In the genomic region with DNA sequence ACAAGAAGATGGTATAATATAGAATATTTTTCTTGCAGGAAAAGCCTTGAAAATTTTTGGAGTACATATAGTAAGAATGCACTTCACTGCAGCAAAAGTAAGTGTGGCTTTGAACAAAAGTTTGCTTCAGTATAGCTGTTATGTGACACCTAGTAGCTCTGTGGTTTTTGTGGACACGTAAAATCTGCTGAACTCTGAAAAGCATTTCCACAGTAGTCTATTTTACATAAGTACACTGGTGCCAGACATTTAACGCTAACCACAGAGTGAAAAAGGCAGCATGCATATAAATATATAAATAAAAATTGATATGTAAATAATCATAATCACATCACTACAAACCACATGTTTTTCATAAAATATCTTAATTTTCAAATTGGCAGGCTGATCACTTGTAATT, we compare ENCODE assay signal across 9 cellular contexts. TPM values are rescaled to one million over a fixed set of nuclear protein-coding genes. Genes with fewer than 3 reads are reported as not detected.
A peak's percentile ranks its signal among the peaks of the same experiment; 100 is the strongest.
DNase-seq lines count a peak whose midpoint lies in the region; ATAC-seq and TF ChIP-seq lines count a peak whose summit lies in the region.
"Had no signal": no experiment of that assay in that cellular context is flagged by ENCODE, and none has a peak within 500 bp of the region (broad histone marks: within the 10 kb centered on the region; RNA-seq: fewer than 3 reads in every experiment).

No MANE protein-coding gene starts in this region.

- H3K9me3 Mint-ChIP-seq in activated CD4-positive, alpha-beta memory T cell treated with anti-CD3 and anti-CD28 coated beads, Interleukin-2, amount 10 ng/mL, durations not matched to agents 7 days and 5 days, result peaks cover 10% of the 10 kb centered on the region
- no peaks in the 10 kb centered on the region for H3K9me3 Mint-ChIP-seq in activated CD4-positive, alpha-beta memory T cell treated with anti-CD3 and anti-CD28 coated beads for 36 hours
- H3K9me3 Mint-ChIP-seq in stimulated activated naive B cell treated with anti-CD40 and anti-IgM and Interleukin-4, amounts not matched to agents 10 μg/mL and 1 μg/mL and 100 μg/mL, for 72 hours, result peaks cover 3 to 4% of the 10 kb centered on the region in 2 donors
- no peaks in the 10 kb centered on the region for H3K9me3 Mint-ChIP-seq in activated T-cell treated with anti-CD3 and anti-CD28 coated beads, Interleukin-2, amount 50 U/mL, for 24 hours

- no peak overlapping the region for H3K9ac ChIP-seq in KMS-11

- H3K79me2 ChIP-seq in KMS-11 (ENCODE audit: insufficient read depth, low read depth), result no peaks in the 10 kb centered on the region

- no peaks in the 10 kb centered on the region for H4K20me1 ChIP-seq in KMS-11 (ENCODE audit: insufficient read depth)

- CTCF ChIA-PET in activated CD4-positive, alpha-beta memory T cell treated with anti-CD3 and anti-CD28 coated beads, Interleukin-2, amount 10 ng/mL, durations not matched to agents 7 days and 5 days (lab: Charles Lee), result interaction anchor here (1.3 to 3.3 kb wide), 6 partner anchors 10 to 94 kb away, joined by 3 to 12 read pairs (median 4); no protein-coding TSS in a partner anchor
- CTCF ChIA-PET in activated CD4-positive, alpha-beta memory T cell treated with anti-CD3 and anti-CD28 coated beads for 36 hours (lab: Charles Lee), result interaction anchor here (1.4 kb wide), 1 partner anchor 8 kb away, joined by 6 read pairs; no protein-coding TSS in a partner anchor

- H2AFZ ChIP-seq in KMS-11 (ENCODE audit: low read depth), result no peak overlapping the region

- POLR2A ChIA-PET in activated CD4-positive, alpha-beta memory T cell treated with anti-CD3 and anti-CD28 coated beads, Interleukin-2, amount 10 ng/mL, durations not matched to agents 7 days and 5 days (lab: Charles Lee), result interaction anchor here (0.9 to 3.5 kb wide), 5 partner anchors 11 to 131 kb away, joined by 3 to 17 read pairs (median 5); a partner anchor contains a TSS
- POLR2A ChIA-PET in activated CD4-positive, alpha-beta memory T cell treated with anti-CD3 and anti-CD28 coated beads for 36 hours (lab: Charles Lee), result no interaction called here

- H3K4me3 ChIP-seq in KMS-11 (IDR thresholded peaks at IDR 0.05; ENCODE audit: insufficient read depth, low read depth, low read length), result no peak overlapping the region

- H3K4me1 Mint-ChIP-seq in activated CD4-positive, alpha-beta memory T cell treated with anti-CD3 and anti-CD28 coated beads, Interleukin-2, amount 10 ng/mL, durations not matched to agents 7 days and 5 days, result peaks cover 32% of the 10 kb centered on the region
- peaks cover 10% of the 10 kb centered on the region for H3K4me1 Mint-ChIP-seq in activated CD4-positive, alpha-beta memory T cell treated with anti-CD3 and anti-CD28 coated beads for 36 hours (ENCODE audit: low read depth)
- peaks cover 0 to 2% of the 10 kb centered on the region in 2 donors for H3K4me1 Mint-ChIP-seq in stimulated activated naive B cell treated with anti-CD40 and anti-IgM and Interleukin-4, amounts not matched to agents 10 μg/mL and 1 μg/mL and 100 μg/mL, for 72 hours
- H3K4me1 Mint-ChIP-seq in activated T-cell treated with anti-CD3 and anti-CD28 coated beads, Interleukin-2, amount 50 U/mL, for 24 hours (ENCODE audit: low read depth), result peaks cover 7% of the 10 kb centered on the region

- no peak overlapping the region for H3K27ac Mint-ChIP-seq in activated CD4-positive, alpha-beta memory T cell treated with anti-CD3 and anti-CD28 coated beads, Interleukin-2, amount 10 ng/mL, durations not matched to agents 7 days and 5 days
- H3K27ac Mint-ChIP-seq in activated CD4-positive, alpha-beta memory T cell treated with anti-CD3 and anti-CD28 coated beads for 36 hours, result no peak overlapping the region
- H3K27ac Mint-ChIP-seq in stimulated activated naive B cell treated with anti-CD40 and anti-IgM and Interleukin-4, amounts not matched to agents 10 μg/mL and 1 μg/mL and 100 μg/mL, for 72 hours, result no peak overlapping the region
- no peak overlapping the region for H3K27ac Mint-ChIP-seq in activated T-cell treated with anti-CD3 and anti-CD28 coated beads, Interleukin-2, amount 50 U/mL, for 24 hours

- TF ChIP-seq CTCF in KMS-11 (conservative IDR thresholded peaks at IDR 0.05; ENCODE audit: low read depth, low read length), result no peak

- H3K27me3 Mint-ChIP-seq in activated CD4-positive, alpha-beta memory T cell treated with anti-CD3 and anti-CD28 coated beads, Interleukin-2, amount 10 ng/mL, durations not matched to agents 7 days and 5 days, result peaks cover 4% of the 10 kb centered on the region
- peaks cover 4% of the 10 kb centered on the region for H3K27me3 Mint-ChIP-seq in activated CD4-positive, alpha-beta memory T cell treated with anti-CD3 and anti-CD28 coated beads for 36 hours
- H3K27me3 Mint-ChIP-seq in stimulated activated naive B cell treated with anti-CD40 and anti-IgM and Interleukin-4, amounts not matched to agents 10 μg/mL and 1 μg/mL and 100 μg/mL, for 72 hours, result peaks cover 0 to 10% of the 10 kb centered on the region in 2 donors
- H3K27me3 Mint-ChIP-seq in activated T-cell treated with anti-CD3 and anti-CD28 coated beads, Interleukin-2, amount 50 U/mL, for 24 hours, result no peaks in the 10 kb centered on the region

- peak overlapping the region; percentile 30; the same call in 1 of the 2 replicates for H3K27ac ChIP-seq in KMS-11
- H3K27ac ChIP-seq: neutrophil had no signal

- H3K27me3 ChIP-seq in KMS-11 (ENCODE audit: insufficient read depth, low read depth), result no peaks in the 10 kb centered on the region
- H3K27me3 ChIP-seq: neutrophil had no signal

- peak; percentile 99 for ATAC-seq in HG02763 (IDR thresholded peaks at IDR 0.05; ENCODE audit: unreplicated experiment)
- peak; percentile 84 to 96 for ATAC-seq in stimulated activated naive B cell treated with anti-CD40 and anti-IgM and Interleukin-4, amounts not matched to agents 10 μg/mL and 1 μg/mL and 100 μg/mL, for 72 hours (replicated peaks)

- H3K36me3 Mint-ChIP-seq in activated CD4-positive, alpha-beta memory T cell treated with anti-CD3 and anti-CD28 coated beads, Interleukin-2, amount 10 ng/mL, durations not matched to agents 7 days and 5 days (ENCODE audit: low read depth), result peaks cover 10% of the 10 kb centered on the region
- no peaks in the 10 kb centered on the region for H3K36me3 Mint-ChIP-seq in activated CD4-positive, alpha-beta memory T cell treated with anti-CD3 and anti-CD28 coated beads for 36 hours
- no peaks in the 10 kb centered on the region for H3K36me3 Mint-ChIP-seq in stimulated activated naive B cell treated with anti-CD40 and anti-IgM and Interleukin-4, amounts not matched to agents 10 μg/mL and 1 μg/mL and 100 μg/mL, for 72 hours
- no peaks in the 10 kb centered on the region for H3K36me3 Mint-ChIP-seq in activated T-cell treated with anti-CD3 and anti-CD28 coated beads, Interleukin-2, amount 50 U/mL, for 24 hours (ENCODE audit: low read depth)

- H3K4me1 ChIP-seq in KMS-11 (ENCODE audit: low read depth, poor library complexity, severe bottlenecking), result peaks cover 22% of the 10 kb centered on the region

- peak overlapping the region; percentile 51 for H3K4me2 ChIP-seq in KMS-11

- H3K36me3 ChIP-seq in KMS-11 (ENCODE audit: insufficient read depth), result no peaks in the 10 kb centered on the region
- H3K36me3 ChIP-seq: neutrophil had no signal

- peak; percentile 33 for DNase-seq in activated CD4-positive, alpha-beta memory T cell treated with anti-CD3 and anti-CD28 coated beads, Interleukin-2, amount 10 ng/mL, durations not matched to agents 7 days and 5 days
- no peak for DNase-seq in activated CD4-positive, alpha-beta memory T cell treated with anti-CD3 and anti-CD28 coated beads for 36 hours
- DNase-seq in stimulated activated naive B cell treated with anti-CD40 and anti-IgM and Interleukin-4, amounts not matched to agents 10 μg/mL and 1 μg/mL and 100 μg/mL, for 72 hours, result no peak
- DNase-seq in NCI-H345 (lab: John Stamatoyannopoulos, UW) (no peak), NCI-H82 (lab: John Stamatoyannopoulos, UW) (no peak)
- no peak for DNase-seq in activated T-cell treated with anti-CD3 and anti-CD28 coated beads, Interleukin-2, amount 50 U/mL, for 24 hours

- intact Hi-C loops in activated CD4-positive, alpha-beta memory T cell treated with anti-CD3 and anti-CD28 coated beads for 36 hours (cut with micrococcal nuclease), result no loop called here

- no peak overlapping the region for H3K4me3 Mint-ChIP-seq in activated CD4-positive, alpha-beta memory T cell treated with anti-CD3 and anti-CD28 coated beads, Interleukin-2, amount 10 ng/mL, durations not matched to agents 7 days and 5 days
- H3K4me3 Mint-ChIP-seq in activated CD4-positive, alpha-beta memory T cell treated with anti-CD3 and anti-CD28 coated beads for 36 hours, result no peak overlapping the region
- no peak overlapping the region for H3K4me3 Mint-ChIP-seq in stimulated activated naive B cell treated with anti-CD40 and anti-IgM and Interleukin-4, amounts not matched to agents 10 μg/mL and 1 μg/mL and 100 μg/mL, for 72 hours
- no peak overlapping the region for H3K4me3 Mint-ChIP-seq in activated T-cell treated with anti-CD3 and anti-CD28 coated beads, Interleukin-2, amount 50 U/mL, for 24 hours

RNA-seq across cellular contexts. Expression of a gene that starts 39.8 kb away (rescaled TPM):
- total RNA-seq in activated CD4-positive, alpha-beta memory T cell treated with anti-CD3 and anti-CD28 coated beads, Interleukin-2, amount 10 ng/mL, durations not matched to agents 7 days and 5 days, result 100 to 1,000 TPM; 105 to 118 TPM
- total RNA-seq in activated CD4-positive, alpha-beta memory T cell treated with anti-CD3 and anti-CD28 coated beads for 36 hours, result 10 to 100 TPM; 87.7 to 88.9 TPM

RNA-seq across cellular contexts. Expression of a gene that starts 40.0 kb away (rescaled TPM):
- total RNA-seq in activated CD4-positive, alpha-beta memory T cell treated with anti-CD3 and anti-CD28 coated beads, Interleukin-2, amount 10 ng/mL, durations not matched to agents 7 days and 5 days, result 10 to 100 TPM; 26.5 to 27.4 TPM
- total RNA-seq in activated CD4-positive, alpha-beta memory T cell treated with anti-CD3 and anti-CD28 coated beads for 36 hours, result 10 to 100 TPM; 15.6 to 16.7 TPM
